25 cellular contexts compared by ENCODE assay signal in the genomic region with DNA sequence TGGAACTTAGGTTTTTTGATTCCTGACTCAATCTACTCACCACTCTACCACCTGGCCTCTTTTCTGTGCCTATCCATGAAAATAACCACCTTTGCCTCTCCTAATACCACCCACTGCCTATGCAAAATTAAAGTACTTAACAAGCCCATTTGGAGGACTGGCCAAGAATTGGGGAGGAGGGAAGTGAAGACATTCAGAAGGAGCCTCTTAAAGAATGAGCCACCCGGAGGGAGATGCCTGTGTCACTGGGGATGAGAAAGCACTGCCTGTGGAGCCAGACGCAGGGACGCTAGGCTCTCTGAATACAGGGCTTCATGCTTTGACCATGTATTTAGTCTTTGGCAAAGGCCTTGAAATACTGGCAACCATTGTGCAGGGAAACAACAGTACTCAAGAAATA. TPM values are rescaled to one million over a fixed set of nuclear protein-coding genes. Genes with fewer than 3 reads are reported as not detected.
DNase-seq lines count a peak whose midpoint lies in the region; ATAC-seq and TF ChIP-seq lines count a peak whose summit lies in the region.
"Had no signal": no experiment of that assay in that cellular context is flagged by ENCODE, and none has a peak within 500 bp of the region (broad histone marks: within the 10 kb centered on the region; RNA-seq: fewer than 3 reads in every experiment).

No MANE protein-coding gene starts in this region.

- H3K9me3 ChIP-seq in HUES48 (ENCODE audit: control insufficient read depth, insufficient read depth, low read length) (no peaks in the 10 kb centered on the region), NT2/D1 (ENCODE audit: insufficient read depth, low read length) (no peaks in the 10 kb centered on the region), neural progenitor cell (ENCODE audit: low read depth) (no peaks in the 10 kb centered on the region), right lobe of liver (no peaks in the 10 kb centered on the region)
- H3K9me3 ChIP-seq: BLaER1 treated with 17β-estradiol and CSF1 and Interleukin-3, amounts not matched to agents 10 nM and 100 nM; prostate gland; sigmoid colon; transverse colon had no signal

- no peaks in the 10 kb centered on the region for H3K9me3 Mint-ChIP-seq in neural progenitor cell

- H3F3A ChIP-seq in neural progenitor cell (ENCODE audit: low read depth) = peaks cover 16% of the 10 kb centered on the region

- ATAC-seq in right lobe of liver = no peak
- ATAC-seq: GM12878, K562, left ventricle myocardium superior had no signal

- TF ChIP-seq POLR2A in right lobe of liver (IDR thresholded peaks at IDR 0.05) = no peak

- H3K27me3 Mint-ChIP-seq in neural progenitor cell (ENCODE audit: insufficient read depth, low read depth) = peaks cover 6% of the 10 kb centered on the region

- H3K4me1 ChIP-seq in HUES48 (ENCODE audit: control insufficient read depth, insufficient read depth, low read length) (peaks cover 33% of the 10 kb centered on the region), NT2/D1 (ENCODE audit: insufficient read depth, insufficient read length) (peaks cover 3% of the 10 kb centered on the region), neural progenitor cell (peaks cover 11% of the 10 kb centered on the region), right lobe of liver (peaks cover 0 to 7% (median 0%) of the 10 kb centered on the region in 4 donors)
- H3K4me1 ChIP-seq: prostate gland had no signal

- no peaks in the 10 kb centered on the region for H3K79me2 ChIP-seq in neural progenitor cell (ENCODE audit: low read depth)

- TF ChIP-seq CTCF in neural progenitor cell (IDR thresholded peaks at IDR 0.05) (no peak), right lobe of liver (IDR thresholded peaks at IDR 0.05) (no peak)

- H3K4me3 ChIP-seq in HUES48 (ENCODE audit: low read depth, low read length) (no peak overlapping the region), NT2/D1 (ENCODE audit: insufficient read length, low read depth) (no peak overlapping the region), neural progenitor cell (no peak overlapping the region), right lobe of liver (no peak overlapping the region)
- H3K4me3 ChIP-seq: BLaER1 treated with 17β-estradiol and CSF1 and Interleukin-3, amounts not matched to agents 10 nM and 100 nM; dorsolateral prefrontal cortex; GM12878; K562; prostate gland; sigmoid colon; transverse colon had no signal

- peak overlapping the region; percentile 40 for H3K4me2 ChIP-seq in neural progenitor cell
- H3K4me2 ChIP-seq: BLaER1 treated with 17β-estradiol and CSF1 and Interleukin-3, amounts not matched to agents 10 nM and 100 nM had no signal

- peak overlapping the region; percentile 65 for H3K27ac Mint-ChIP-seq in neural progenitor cell

- H3K9ac ChIP-seq in HUES48 (ENCODE audit: low read depth, low read length) = no peak overlapping the region
- no peak overlapping the region for H3K9ac ChIP-seq in NT2/D1 (ENCODE audit: insufficient read length, low read depth)
- H3K9ac ChIP-seq in neural progenitor cell = no peak overlapping the region
- H3K9ac ChIP-seq: BLaER1 treated with 17β-estradiol and CSF1 and Interleukin-3, amounts not matched to agents 10 nM and 100 nM had no signal

- H2AFZ ChIP-seq in neural progenitor cell (replicated peaks) = no peak overlapping the region

- H3K4me3 Mint-ChIP-seq in neural progenitor cell = no peak overlapping the region

- intact Hi-C loops in right lobe of liver (cut with DNase I) = no loop called here

- peaks cover 13% of the 10 kb centered on the region for H4K20me1 ChIP-seq in neural progenitor cell (ENCODE audit: low read depth)
- H4K20me1 ChIP-seq: BLaER1 treated with 17β-estradiol and CSF1 and Interleukin-3, amounts not matched to agents 10 nM and 100 nM had no signal

- H3K36me3 Mint-ChIP-seq in neural progenitor cell = peaks cover 31% of the 10 kb centered on the region

- no peaks in the 10 kb centered on the region for H3K27me3 ChIP-seq in HUES48 (ENCODE audit: control insufficient read depth, insufficient read depth, low read length)
- H3K27me3 ChIP-seq in NT2/D1 (ENCODE audit: insufficient read depth, insufficient read length) = no peaks in the 10 kb centered on the region
- no peaks in the 10 kb centered on the region for H3K27me3 ChIP-seq in neural progenitor cell
- H3K27me3 ChIP-seq in right lobe of liver = no peaks in the 10 kb centered on the region
- H3K27me3 ChIP-seq: BLaER1 treated with 17β-estradiol and CSF1 and Interleukin-3, amounts not matched to agents 10 nM and 100 nM; dorsolateral prefrontal cortex; sigmoid colon; transverse colon had no signal

- 60% methylated on average over 1 of the region's 3 CpGs for WGBS in right lobe of liver (ENCODE audit: insufficient coverage, low coverage, low lambda C conversion rate, missing lambda C conversion rate)

- H3K36me3 ChIP-seq in HUES48 (ENCODE audit: control insufficient read depth, insufficient read depth, low read length) = peaks cover 41% of the 10 kb centered on the region
- H3K36me3 ChIP-seq in NT2/D1 (ENCODE audit: insufficient read depth, insufficient read length, low read length) = peaks cover 39% of the 10 kb centered on the region
- H3K36me3 ChIP-seq in neural progenitor cell = no peaks in the 10 kb centered on the region
- no peaks in the 10 kb centered on the region for H3K36me3 ChIP-seq in right lobe of liver
- H3K36me3 ChIP-seq: prostate gland had no signal

- H3K27ac ChIP-seq in HUES48 (ENCODE audit: low read depth, low read length) (peak overlapping the region; percentile 94), neural progenitor cell (no peak overlapping the region), right lobe of liver (no peak overlapping the region)
- H3K27ac ChIP-seq: BLaER1 treated with 17β-estradiol and CSF1 and Interleukin-3, amounts not matched to agents 10 nM and 100 nM; dorsolateral prefrontal cortex; prostate gland; sigmoid colon; transverse colon had no signal

- peaks cover 15% of the 10 kb centered on the region for H3K4me1 Mint-ChIP-seq in neural progenitor cell

- DNase-seq in NT2/D1 (ENCODE audit: low read depth, low spot score) = peak; percentile 71
- DNase-seq in iPS DF 19.7 (ENCODE audit: low read depth, low spot score) = peak; percentile 80
- DNase-seq in neural progenitor cell (ENCODE audit: low spot score) = peak; percentile 30
- no peak for DNase-seq in right lobe of liver
- DNase-seq in HUDEP-2 (lab: John Stamatoyannopoulos, UW; ENCODE audit: unreplicated experiment in 76 of 76) = no peak
- no peak for DNase-seq in SW 1271 (lab: John Stamatoyannopoulos, UW)
- DNase-seq: activated CD4-positive, alpha-beta T cell treated with anti-CD3 and anti-CD28 coated beads, Interleukin-2, amount 50 U/mL, for 4 hours; activated naive CD4-positive, alpha-beta T cell treated with anti-CD3 and anti-CD28 coated beads, Interleukin-2, amount 50 U/mL, for 16 hours; amniotic stem cell; DMS153; dorsolateral prefrontal cortex; HCEC 1CT; islet precursor cell; left ventricle myocardium superior; NCI-H1092; NCI-H187; NCI-H510A treated with DMSO at 0.1 percent for 48 hours; sigmoid colon; stimulated activated CD4-positive, alpha-beta T cell treated with anti-CD3 and anti-CD28 coated beads, Interleukin-4, amount 100 ng/mL, for 24 hours; transverse colon had no signal

RNA-seq across cellular contexts. Expression of gene MRPS10, which starts 40.0 kb away (rescaled TPM):
- total RNA-seq in neural progenitor cell (ENCODE audit: low replicate concordance) = 42.1 and 68.0 TPM in 2 replicates
- total RNA-seq in right lobe of liver = 10 to 100 TPM; 17.7 to 35.3 (median 20.1) TPM

Comparison
In these comparisons a context has a peak if more than half of its experiments do, and no peak if none do; other contexts are left out.
1. DNase-seq: peak in NT2/D1 (single experiment), iPS DF 19.7 (single experiment) and neural progenitor cell (single experiment); none in right lobe of liver (0 of 3), HUDEP-2 (0 of 76) and SW 1271 (0 of 2).